Comparison of ENCODE assay signal across 1 cellular context in genomic region chr16:69823831-69824563, GRCh38.
TF ChIP-seq lines count a peak whose summit lies in the region.

No MANE protein-coding gene starts in this region.

TF ChIP-seq in HepG2, 621 proteins besides CTCF, POLR2A, EP300 and RAD21 (continued from another document and continues in another):
- TF ChIP-seq, protein P1, sequence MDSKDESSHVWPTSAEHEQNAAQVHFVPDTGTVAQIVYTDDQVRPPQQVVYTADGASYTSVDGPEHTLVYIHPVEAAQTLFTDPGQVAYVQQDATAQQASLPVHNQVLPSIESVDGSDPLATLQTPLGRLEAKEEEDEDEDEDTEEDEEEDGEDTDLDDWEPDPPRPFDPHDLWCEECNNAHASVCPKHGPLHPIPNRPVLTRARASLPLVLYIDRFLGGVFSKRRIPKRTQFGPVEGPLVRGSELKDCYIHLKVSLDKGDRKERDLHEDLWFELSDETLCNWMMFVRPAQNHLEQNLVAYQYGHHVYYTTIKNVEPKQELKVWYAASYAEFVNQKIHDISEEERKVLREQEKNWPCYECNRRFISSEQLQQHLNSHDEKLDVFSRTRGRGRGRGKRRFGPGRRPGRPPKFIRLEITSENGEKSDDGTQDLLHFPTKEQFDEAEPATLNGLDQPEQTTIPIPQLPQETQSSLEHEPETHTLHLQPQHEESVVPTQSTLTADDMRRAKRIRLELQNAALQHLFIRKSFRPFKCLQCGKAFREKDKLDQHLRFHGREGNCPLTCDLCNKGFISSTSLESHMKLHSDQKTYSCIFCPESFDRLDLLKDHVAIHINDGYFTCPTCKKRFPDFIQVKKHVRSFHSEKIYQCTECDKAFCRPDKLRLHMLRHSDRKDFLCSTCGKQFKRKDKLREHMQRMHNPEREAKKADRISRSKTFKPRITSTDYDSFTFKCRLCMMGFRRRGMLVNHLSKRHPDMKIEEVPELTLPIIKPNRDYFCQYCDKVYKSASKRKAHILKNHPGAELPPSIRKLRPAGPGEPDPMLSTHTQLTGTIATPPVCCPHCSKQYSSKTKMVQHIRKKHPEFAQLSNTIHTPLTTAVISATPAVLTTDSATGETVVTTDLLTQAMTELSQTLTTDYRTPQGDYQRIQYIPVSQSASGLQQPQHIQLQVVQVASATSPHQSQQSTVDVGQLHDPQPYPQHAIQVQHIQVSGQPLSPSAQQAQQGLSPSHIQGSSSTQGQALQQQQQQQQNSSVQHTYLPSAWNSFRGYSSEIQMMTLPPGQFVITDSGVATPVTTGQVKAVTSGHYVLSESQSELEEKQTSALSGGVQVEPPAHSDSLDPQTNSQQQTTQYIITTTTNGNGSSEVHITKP (CRISPR knock-in tag; IDR thresholded peaks at IDR 0.05; ENCODE audit: low read depth), result peak; percentile 47; the same call in 1 of the 2 replicates
- TF ChIP-seq KDM5B (CRISPR knock-in tag; IDR thresholded peaks at IDR 0.05; ENCODE audit: borderline replicate concordance) (peak; percentile 65; the same call in 1 of the 2 replicates), ZNF850 (CRISPR knock-in tag; conservative IDR thresholded peaks at IDR 0.05) (no peak), ZNF263 (CRISPR knock-in tag; IDR thresholded peaks at IDR 0.05) (no peak), TARDBP (CRISPR knock-in tag; IDR thresholded peaks at IDR 0.05) (no peak), ZNF558 (CRISPR knock-in tag; IDR thresholded peaks at IDR 0.05; ENCODE audit: borderline replicate concordance) (no peak), NBN (conservative IDR thresholded peaks at IDR 0.05) (no peak), ZFP37 (CRISPR knock-in tag; IDR thresholded peaks at IDR 0.05; ENCODE audit: borderline replicate concordance) (no peak), ZSCAN21 (CRISPR knock-in tag; IDR thresholded peaks at IDR 0.05; ENCODE audit: borderline replicate concordance) (no peak), JARID2 (CRISPR knock-in tag; IDR thresholded peaks at IDR 0.05; ENCODE audit: insufficient replicate concordance) (no peak), SIN3A (IDR thresholded peaks at IDR 0.05; ENCODE audit: borderline replicate concordance, low read depth, low read length) (no peak), KDM4B (CRISPR knock-in tag; IDR thresholded peaks at IDR 0.05) (no peak), PCBP2 (optimal IDR thresholded peaks at IDR 0.05; ENCODE audit: low read depth, low read length, poor library complexity, severe bottlenecking) (peak; percentile 40), KLF12 (CRISPR knock-in tag; IDR thresholded peaks at IDR 0.05; ENCODE audit: borderline replicate concordance) (no peak), PHF8 (CRISPR knock-in tag; IDR thresholded peaks at IDR 0.05) (no peak), MBD4 (IDR thresholded peaks at IDR 0.05; ENCODE audit: borderline replicate concordance, low read length) (no peak), ZNF431 (CRISPR knock-in tag; IDR thresholded peaks at IDR 0.05; ENCODE audit: borderline replicate concordance, low read depth) (no peak), ZBTB49 (CRISPR knock-in tag; IDR thresholded peaks at IDR 0.05; ENCODE audit: borderline replicate concordance) (no peak), FOXA3 (CRISPR knock-in tag; IDR thresholded peaks at IDR 0.05) (peak; percentile 43), SYNCRIP (IDR thresholded peaks at IDR 0.05; ENCODE audit: insufficient read depth, low read depth, low read length) (no peak), BATF2 (CRISPR knock-in tag; IDR thresholded peaks at IDR 0.05) (no peak), SP140L (CRISPR knock-in tag; IDR thresholded peaks at IDR 0.05; ENCODE audit: borderline replicate concordance) (no peak), GLI4 (CRISPR knock-in tag; IDR thresholded peaks at IDR 0.05; ENCODE audit: borderline replicate concordance) (no peak), ONECUT2 (CRISPR knock-in tag; IDR thresholded peaks at IDR 0.05) (no peak), ZNF232 (CRISPR knock-in tag; IDR thresholded peaks at IDR 0.05; ENCODE audit: borderline replicate concordance) (peak; percentile 42; the same call in 1 of the 2 replicates), THAP11 (CRISPR knock-in tag; IDR thresholded peaks at IDR 0.05) (0 out of 2 replicates have a peak, but pooled peaks have one; percentile 22), ZNF570 (CRISPR knock-in tag; IDR thresholded peaks at IDR 0.05; ENCODE audit: borderline replicate concordance) (no peak), SALL1 (CRISPR knock-in tag; IDR thresholded peaks at IDR 0.05) (peak; percentile 81), ZNF317 (CRISPR knock-in tag; IDR thresholded peaks at IDR 0.05) (no peak), FOXP1 (IDR thresholded peaks at IDR 0.05) (no peak), FOXP1 (CRISPR knock-in tag; IDR thresholded peaks at IDR 0.05) (no peak), SNAPC2 (CRISPR knock-in tag; IDR thresholded peaks at IDR 0.05) (no peak), TP53 (CRISPR knock-in tag; conservative IDR thresholded peaks at IDR 0.05) (no peak), HOXD1 (CRISPR knock-in tag; IDR thresholded peaks at IDR 0.05) (peak; percentile 48; the same call in 1 of the 2 replicates), ZNF251 (CRISPR knock-in tag; IDR thresholded peaks at IDR 0.05) (no peak), ZNF777 (CRISPR knock-in tag; IDR thresholded peaks at IDR 0.05) (no peak), ZNF17 (CRISPR knock-in tag; IDR thresholded peaks at IDR 0.05) (no peak), CAMTA2 (CRISPR knock-in tag; IDR thresholded peaks at IDR 0.05; ENCODE audit: borderline replicate concordance) (no peak), SOX13 (IDR thresholded peaks at IDR 0.05) (no peak), SOX13 (CRISPR knock-in tag; conservative IDR thresholded peaks at IDR 0.05 in 1 of 2, IDR thresholded peaks at IDR 0.05 in 1 of 2) (no peak), FOXM1 (CRISPR knock-in tag; IDR thresholded peaks at IDR 0.05) (no peak), FIP1L1 (IDR thresholded peaks at IDR 0.05; ENCODE audit: borderline replicate concordance, insufficient read depth, low read depth, low read length) (no peak), NCOA5 (CRISPR knock-in tag; IDR thresholded peaks at IDR 0.05) (no peak), ZSCAN31 (CRISPR knock-in tag; IDR thresholded peaks at IDR 0.05; ENCODE audit: low read depth) (0 out of 2 replicates have a peak, but pooled peaks have one; percentile 74), HHEX (CRISPR knock-in tag; IDR thresholded peaks at IDR 0.05) (no peak), SOX6 (IDR thresholded peaks at IDR 0.05) (no peak), SOX6 (CRISPR knock-in tag; IDR thresholded peaks at IDR 0.05) (peak; percentile 58), SCMH1 (CRISPR knock-in tag; IDR thresholded peaks at IDR 0.05; ENCODE audit: borderline replicate concordance) (no peak), HNF1B (CRISPR knock-in tag; IDR thresholded peaks at IDR 0.05) (0 out of 2 replicates have a peak, but pooled peaks have one; percentile 51), ZNF547 (CRISPR knock-in tag; IDR thresholded peaks at IDR 0.05) (0 out of 2 replicates have a peak, but pooled peaks have one; percentile 51), ZNF776 (CRISPR knock-in tag; IDR thresholded peaks at IDR 0.05) (no peak), BRF2 (CRISPR knock-in tag; IDR thresholded peaks at IDR 0.05) (no peak), RBM39 (IDR thresholded peaks at IDR 0.05; ENCODE audit: low read depth, low read length, poor library complexity, severe bottlenecking) (no peak)
- TF ChIP-seq, protein P2, sequence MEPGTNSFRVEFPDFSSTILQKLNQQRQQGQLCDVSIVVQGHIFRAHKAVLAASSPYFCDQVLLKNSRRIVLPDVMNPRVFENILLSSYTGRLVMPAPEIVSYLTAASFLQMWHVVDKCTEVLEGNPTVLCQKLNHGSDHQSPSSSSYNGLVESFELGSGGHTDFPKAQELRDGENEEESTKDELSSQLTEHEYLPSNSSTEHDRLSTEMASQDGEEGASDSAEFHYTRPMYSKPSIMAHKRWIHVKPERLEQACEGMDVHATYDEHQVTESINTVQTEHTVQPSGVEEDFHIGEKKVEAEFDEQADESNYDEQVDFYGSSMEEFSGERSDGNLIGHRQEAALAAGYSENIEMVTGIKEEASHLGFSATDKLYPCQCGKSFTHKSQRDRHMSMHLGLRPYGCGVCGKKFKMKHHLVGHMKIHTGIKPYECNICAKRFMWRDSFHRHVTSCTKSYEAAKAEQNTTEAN (CRISPR knock-in tag; conservative IDR thresholded peaks at IDR 0.05), result 0 out of 2 replicates have a peak, but pooled peaks have one; percentile 39
- TF ChIP-seq, protein P3, sequence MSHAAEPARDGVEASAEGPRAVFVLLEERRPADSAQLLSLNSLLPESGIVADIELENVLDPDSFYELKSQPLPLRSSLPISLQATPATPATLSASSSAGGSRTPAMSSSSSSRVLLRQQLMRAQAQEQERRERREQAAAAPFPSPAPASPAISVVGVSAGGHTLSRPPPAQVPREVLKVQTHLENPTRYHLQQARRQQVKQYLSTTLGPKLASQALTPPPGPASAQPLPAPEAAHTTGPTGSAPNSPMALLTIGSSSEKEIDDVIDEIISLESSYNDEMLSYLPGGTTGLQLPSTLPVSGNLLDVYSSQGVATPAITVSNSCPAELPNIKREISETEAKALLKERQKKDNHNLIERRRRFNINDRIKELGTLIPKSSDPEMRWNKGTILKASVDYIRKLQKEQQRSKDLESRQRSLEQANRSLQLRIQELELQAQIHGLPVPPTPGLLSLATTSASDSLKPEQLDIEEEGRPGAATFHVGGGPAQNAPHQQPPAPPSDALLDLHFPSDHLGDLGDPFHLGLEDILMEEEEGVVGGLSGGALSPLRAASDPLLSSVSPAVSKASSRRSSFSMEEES (CRISPR knock-in tag; IDR thresholded peaks at IDR 0.05), result no peak
- TF ChIP-seq, protein P4, sequence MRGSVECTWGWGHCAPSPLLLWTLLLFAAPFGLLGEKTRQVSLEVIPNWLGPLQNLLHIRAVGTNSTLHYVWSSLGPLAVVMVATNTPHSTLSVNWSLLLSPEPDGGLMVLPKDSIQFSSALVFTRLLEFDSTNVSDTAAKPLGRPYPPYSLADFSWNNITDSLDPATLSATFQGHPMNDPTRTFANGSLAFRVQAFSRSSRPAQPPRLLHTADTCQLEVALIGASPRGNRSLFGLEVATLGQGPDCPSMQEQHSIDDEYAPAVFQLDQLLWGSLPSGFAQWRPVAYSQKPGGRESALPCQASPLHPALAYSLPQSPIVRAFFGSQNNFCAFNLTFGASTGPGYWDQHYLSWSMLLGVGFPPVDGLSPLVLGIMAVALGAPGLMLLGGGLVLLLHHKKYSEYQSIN (CRISPR knock-in tag; IDR thresholded peaks at IDR 0.05; ENCODE audit: borderline replicate concordance), result no peak
- TF ChIP-seq, protein P5, sequence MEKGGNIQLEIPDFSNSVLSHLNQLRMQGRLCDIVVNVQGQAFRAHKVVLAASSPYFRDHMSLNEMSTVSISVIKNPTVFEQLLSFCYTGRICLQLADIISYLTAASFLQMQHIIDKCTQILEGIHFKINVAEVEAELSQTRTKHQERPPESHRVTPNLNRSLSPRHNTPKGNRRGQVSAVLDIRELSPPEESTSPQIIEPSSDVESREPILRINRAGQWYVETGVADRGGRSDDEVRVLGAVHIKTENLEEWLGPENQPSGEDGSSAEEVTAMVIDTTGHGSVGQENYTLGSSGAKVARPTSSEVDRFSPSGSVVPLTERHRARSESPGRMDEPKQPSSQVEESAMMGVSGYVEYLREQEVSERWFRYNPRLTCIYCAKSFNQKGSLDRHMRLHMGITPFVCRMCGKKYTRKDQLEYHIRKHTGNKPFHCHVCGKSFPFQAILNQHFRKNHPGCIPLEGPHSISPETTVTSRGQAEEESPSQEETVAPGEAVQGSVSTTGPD (CRISPR knock-in tag; IDR thresholded peaks at IDR 0.05), result no peak
